In genomic region chr4:141713771-141714445, GRCh38 we compare ENCODE assay signal across 14 cellular contexts.
DNase-seq lines count a peak whose midpoint lies in the region; TF ChIP-seq lines count a peak whose summit lies in the region.
"Had no signal": no experiment of that assay in that cellular context is flagged by ENCODE, and none has a peak within 500 bp of the region (broad histone marks: within the 10 kb centered on the region; RNA-seq: fewer than 3 reads in every experiment).

No MANE protein-coding gene starts in this region.

- no peak overlapping the region for H3K4ac ChIP-seq in mesendoderm (ENCODE audit: low read depth, low read length)

- no peak overlapping the region for H2BK120ac ChIP-seq in mesendoderm (ENCODE audit: low read depth, low read length)

- no peak overlapping the region for H3K27ac ChIP-seq in mesendoderm (ENCODE audit: low read depth, low read length)
- H3K27ac ChIP-seq: adrenal gland, uterus had no signal

- H3K9ac ChIP-seq in mesendoderm (ENCODE audit: low read length) = no peak overlapping the region

- no peaks in the 10 kb centered on the region for H3K27me3 ChIP-seq in mesendoderm (ENCODE audit: insufficient read depth, low read length, poor library complexity)
- H3K27me3 ChIP-seq: adrenal gland, uterus had no signal

- no peak overlapping the region for H2AK5ac ChIP-seq in mesendoderm (ENCODE audit: low read length)

- H3K79me2 ChIP-seq in mesendoderm (ENCODE audit: control insufficient read depth, insufficient read depth, low read length) = no peaks in the 10 kb centered on the region

- in situ Hi-C loops in Caki2 (cut with HindIII; ENCODE audit: low pct_unique_long_range_greater_than_20kb, low sequenced_read_pairs) = no loop called here
- in situ Hi-C loops in G401 (cut with HindIII; ENCODE audit: low sequenced_read_pairs) = no loop called here

- WGBS in mesendoderm (ENCODE audit: extremely low coverage, insufficient coverage, low lambda C conversion rate) = no CpG with 5 or more reads among the region's 3 CpGs

- no peak overlapping the region for H2BK5ac ChIP-seq in mesendoderm (ENCODE audit: low read length)

- H4K8ac ChIP-seq in mesendoderm (ENCODE audit: low read depth, low read length) = no peak overlapping the region

- no peaks in the 10 kb centered on the region for H3K36me3 ChIP-seq in mesendoderm (ENCODE audit: control insufficient read depth, insufficient read depth, low read length)
- H3K36me3 ChIP-seq: adrenal gland, uterus had no signal

- peak; percentile 50 for DNase-seq in Caki2 (ENCODE audit: low read depth)
- peak; percentile 61 for DNase-seq in LHCN-M2 (ENCODE audit: low read depth)
- DNase-seq in dermis blood vessel endothelial cell = peak; percentile 19
- DNase-seq in mesendoderm = peak; percentile 83
- no peak for DNase-seq in GM19238 (ENCODE audit: insufficient read length, low spot score)
- DNase-seq in G401 (ENCODE audit: low spot score) = no peak
- DNase-seq in activated CD4-positive, alpha-beta T cell treated with anti-CD3 and anti-CD28 coated beads for 4 hours = no peak
- DNase-seq in GM10266 (ENCODE audit: extremely low spot score) = no peak
- DNase-seq: adrenal gland; CD4-positive, alpha-beta T cell; H7; Kasumi-1; stimulated activated CD4-positive, alpha-beta T cell treated with anti-CD3 and anti-CD28 coated beads, Interleukin-12 subunit alpha, Interleukin-12 subunit beta, amount 100 ng/mL, for 4 hours; uterus had no signal

- H3K4me2 ChIP-seq in mesendoderm (ENCODE audit: low read length) = no peak overlapping the region

- no peak overlapping the region for H3K23ac ChIP-seq in mesendoderm (ENCODE audit: low read length)

- H3K79me1 ChIP-seq in mesendoderm (ENCODE audit: low read length) = no peaks in the 10 kb centered on the region

- no peak for TF ChIP-seq CTCF in GM10266 (IDR thresholded peaks at IDR 0.05; ENCODE audit: control insufficient read depth, insufficient read depth, low read depth, missing control alignments)

- H3K4me3 ChIP-seq in mesendoderm (ENCODE audit: low read length) = no peak overlapping the region
- H3K4me3 ChIP-seq: adrenal gland, uterus had no signal

- H4K5ac ChIP-seq in mesendoderm (ENCODE audit: low read length) = no peak overlapping the region

- H2BK15ac ChIP-seq in mesendoderm (replicated peaks; ENCODE audit: low read depth) = no peak overlapping the region

- no peak overlapping the region for H3K56ac ChIP-seq in mesendoderm (ENCODE audit: low read length)

- peaks cover 3% of the 10 kb centered on the region for H3K4me1 ChIP-seq in mesendoderm (ENCODE audit: control insufficient read depth, low read depth, low read length)
- H3K4me1 ChIP-seq: adrenal gland, uterus had no signal

- no peak overlapping the region for H3K18ac ChIP-seq in mesendoderm (ENCODE audit: low read length)

Comparison
In these comparisons a context has a peak if more than half of its experiments do, and no peak if none do; other contexts are left out.
1. DNase-seq: peak in Caki2 (single experiment), LHCN-M2 (single experiment), dermis blood vessel endothelial cell (single experiment) and mesendoderm (single experiment); none in GM19238 (single experiment), G401 (single experiment), activated CD4-positive, alpha-beta T cell treated with anti-CD3 and anti-CD28 coated beads for 4 hours (0 of 2) and GM10266 (single experiment).